Comparison of ENCODE assay signal across 17 cellular contexts in genomic region chr1:111553199-111553598, GRCh38. TPM values are rescaled to one million over a fixed set of nuclear protein-coding genes. Genes with fewer than 3 reads are reported as not detected.
DNase-seq lines count a peak whose midpoint lies in the region; ATAC-seq and TF ChIP-seq lines count a peak whose summit lies in the region.
"Had no signal": no experiment of that assay in that cellular context is flagged by ENCODE, and none has a peak within 500 bp of the region (broad histone marks: within the 10 kb centered on the region; RNA-seq: fewer than 3 reads in every experiment).

No MANE protein-coding gene starts in this region.

- no peak overlapping the region for H3K27ac Mint-ChIP-seq in osteocyte (ENCODE audit: unreplicated experiment)
- no peak overlapping the region for H3K27ac Mint-ChIP-seq in CD14-positive monocyte

- POLR2A ChIA-PET in RWPE1 (lab: Yijun Ruan, JAX; ENCODE audit: low non-redundant PET): no interaction called here

- H3K9me3 ChIP-seq in fibroblast of lung (ENCODE audit: control insufficient read depth, insufficient read depth, low read depth, low read length): no peaks in the 10 kb centered on the region

- H3K9ac ChIP-seq in fibroblast of lung (ENCODE audit: insufficient read depth, low read length): no peak overlapping the region
- H3K9ac ChIP-seq: parathyroid adenoma had no signal

- peak overlapping the region; percentile 46 for H3K4me2 ChIP-seq in fibroblast of lung (ENCODE audit: extremely low read depth, insufficient read depth, low read length)

- no peaks in the 10 kb centered on the region for H3K4me1 Mint-ChIP-seq in osteocyte (ENCODE audit: unreplicated experiment)
- no peaks in the 10 kb centered on the region for H3K4me1 Mint-ChIP-seq in CD14-positive monocyte

- no peaks in the 10 kb centered on the region for H3K79me2 ChIP-seq in fibroblast of lung (ENCODE audit: control insufficient read depth, insufficient read depth, low read length)
- H3K79me2 ChIP-seq: parathyroid adenoma had no signal

- CTCF ChIA-PET in RWPE1 (lab: Yijun Ruan, JAX): no interaction called here

- no peaks in the 10 kb centered on the region for H3K27me3 ChIP-seq in fibroblast of lung (ENCODE audit: control insufficient read depth, insufficient read depth, low read length)

- H3K4me3 ChIP-seq in fibroblast of lung (replicated peaks in 1 of 4; ENCODE audit: control extremely low read depth in 1 of 4, insufficient read depth in 1 of 4, low read depth in 3 of 4, low read length in 4 of 4): no peak overlapping the region
- H3K4me3 ChIP-seq in skeletal muscle cell (ENCODE audit: low read depth, low read length): no peak overlapping the region
- H3K4me3 ChIP-seq: lung had no signal

- intact Hi-C loops in CD14-positive monocyte (cut with micrococcal nuclease): no loop called here

- H4K20me1 ChIP-seq in fibroblast of lung (ENCODE audit: control insufficient read depth, extremely low read depth, insufficient read depth, low read length): no peaks in the 10 kb centered on the region

- no peak for ATAC-seq in GM19455 (IDR thresholded peaks at IDR 0.05; ENCODE audit: unreplicated experiment)
- ATAC-seq: stimulated activated naive CD8-positive, alpha-beta T cell treated with anti-CD3 and anti-CD28 coated beads, Interleukin-15, Interleukin-2, amounts not matched to agents 100 U/mL and 50 U/mL, for 24 hours had no signal

- H2AFZ ChIP-seq in fibroblast of lung (ENCODE audit: low read length): no peak overlapping the region
- H2AFZ ChIP-seq: parathyroid adenoma had no signal

- H3K36me3 ChIP-seq in fibroblast of lung (ENCODE audit: control insufficient read depth, insufficient read depth, low read length): no peaks in the 10 kb centered on the region

- peaks cover 5% of the 10 kb centered on the region for H3K4me1 ChIP-seq in fibroblast of lung (ENCODE audit: control insufficient read depth, extremely low read depth, insufficient read depth, low read length)
- H3K4me1 ChIP-seq: parathyroid adenoma had no signal

- H3K27ac ChIP-seq in RWPE1 (no peak overlapping the region), fibroblast of lung (ENCODE audit: insufficient read depth, low read length) (no peak overlapping the region)
- H3K27ac ChIP-seq: parathyroid adenoma had no signal

- H3K27me3 Mint-ChIP-seq in osteocyte (ENCODE audit: unreplicated experiment): peaks cover 16% of the 10 kb centered on the region
- H3K27me3 Mint-ChIP-seq in CD14-positive monocyte (ENCODE audit: low read depth in 3 of 3): peaks cover 0 to 2% (median 2%) of the 10 kb centered on the region in 3 donors

- H3K4me3 Mint-ChIP-seq in osteocyte (ENCODE audit: unreplicated experiment): no peak overlapping the region
- no peak overlapping the region for H3K4me3 Mint-ChIP-seq in CD14-positive monocyte

- H3K36me3 Mint-ChIP-seq in osteocyte (ENCODE audit: unreplicated experiment): no peaks in the 10 kb centered on the region
- no peaks in the 10 kb centered on the region for H3K36me3 Mint-ChIP-seq in CD14-positive monocyte

- no peaks in the 10 kb centered on the region for H3K9me3 Mint-ChIP-seq in osteocyte (ENCODE audit: unreplicated experiment)
- H3K9me3 Mint-ChIP-seq in CD14-positive monocyte: no peaks in the 10 kb centered on the region

- DNase-seq in GM03348 (ENCODE audit: low spot score) (peak; percentile 73), RWPE1 (ENCODE audit: low spot score) (peak; percentile 85), fibroblast of lung (ENCODE audit: low read depth in 2 of 2) (peak in 1 of 2 donors; percentile 88), skeletal muscle cell (ENCODE audit: low read depth) (peak; percentile 54), osteocyte (ENCODE audit: extremely low spot score, unreplicated experiment) (no peak), midbrain (lab: John Stamatoyannopoulos, UW) (no peak), CD14-positive monocyte (ENCODE audit: low spot score) (no peak)
- DNase-seq: COR-L47; effector CD8-positive, alpha-beta T cell; hypothalamus; NCI-H1417 treated with DMSO at 0.1 percent for 48 hours; NCI-H510A treated with DMSO at 0.1 percent for 48 hours; stimulated activated CD4-positive, alpha-beta T cell treated with anti-CD3 and anti-CD28 coated beads, Interleukin-4, amount 100 ng/mL, for 24 hours; stimulated activated naive CD8-positive, alpha-beta T cell treated with anti-CD3 and anti-CD28 coated beads, Interleukin-15, Interleukin-2, amounts not matched to agents 100 U/mL and 50 U/mL, for 24 hours had no signal

- TF ChIP-seq CTCF in RWPE1 (conservative IDR thresholded peaks at IDR 0.05; ENCODE audit: low read depth) (no peak), fibroblast of lung (conservative IDR thresholded peaks at IDR 0.05 in 1 of 2, IDR thresholded peaks at IDR 0.05 in 1 of 2; ENCODE audit: low read depth in 1 of 2, low read length in 2 of 2) (no peak), osteocyte (IDR thresholded peaks at IDR 0.05) (no peak), CD14-positive monocyte (IDR thresholded peaks at IDR 0.05) (no peak)

RNA-seq across cellular contexts. Expression of gene ADORA3, which starts 49.8 kb away (rescaled TPM):
- total RNA-seq in fibroblast of lung: not detected in 2 replicates
- polyA plus RNA-seq in fibroblast of lung: not detected in 2 replicates
- polyA plus RNA-seq in fibroblast of lung (2012): not detected in 2 replicates
- not detected in 2 replicates for polyA minus RNA-seq in fibroblast of lung (ENCODE audit: low replicate concordance)
- not detected in 2 replicates for total RNA-seq in osteocyte
- 1 to 10 TPM; 1.1 to 2.7 TPM for polyA plus RNA-seq in CD14-positive monocyte

RNA-seq across cellular contexts. Expression of gene TMIGD3, which starts 49.8 kb away (rescaled TPM):
- total RNA-seq in fibroblast of lung: not detected in 2 replicates
- not detected in 2 replicates for polyA plus RNA-seq in fibroblast of lung
- polyA plus RNA-seq in fibroblast of lung (2012): not detected in 2 replicates
- polyA minus RNA-seq in fibroblast of lung (ENCODE audit: low replicate concordance): not detected in 2 replicates
- total RNA-seq in osteocyte: not detected in 2 replicates
- 1 to 10 TPM; 2.1 to 3.1 TPM for polyA plus RNA-seq in CD14-positive monocyte

Comparison
In these comparisons a context has a peak if more than half of its experiments do, and no peak if none do; other contexts are left out.
1. DNase-seq: peak in GM03348 (single experiment), RWPE1 (single experiment) and skeletal muscle cell (single experiment); none in osteocyte (single experiment), midbrain (single experiment) and CD14-positive monocyte (single experiment).